Comparison of ENCODE assay signal across 15 cellular contexts in genomic region chr16:20643638-20644037, GRCh38. TPM values are rescaled to one million over a fixed set of nuclear protein-coding genes. Genes with fewer than 3 reads are reported as not detected.
DNase-seq lines count a peak whose midpoint lies in the region; ATAC-seq, FAIRE-seq and TF ChIP-seq lines count a peak whose summit lies in the region.
"Not testable (repeated sequence)": the region's sequence is repeated elsewhere in the genome, so short reads cannot be mapped to it uniquely, and the experiment has no call there.
"Had no signal": no experiment of that assay in that cellular context is flagged by ENCODE, and none has a peak within 500 bp of the region (broad histone marks: within the 10 kb centered on the region; RNA-seq: fewer than 3 reads in every experiment).

No MANE protein-coding gene starts in this region.

- not testable (repeated sequence) for H4K5ac ChIP-seq in IMR-90 (ENCODE audit: low read depth, low read length)

- TF ChIP-seq RAD21 in A549 (conservative IDR thresholded peaks at IDR 0.05 in 1 of 2, IDR thresholded peaks at IDR 0.05 in 1 of 2); IMR-90 (IDR thresholded peaks at IDR 0.05; ENCODE audit: low read length); K562 (CRISPR knock-in tag; conservative IDR thresholded peaks at IDR 0.05 in 1 of 2, IDR thresholded peaks at IDR 0.05 in 1 of 2); HepG2 (CRISPR knock-in tag; IDR thresholded peaks at IDR 0.05): not testable (repeated sequence)

- dilution Hi-C loops in IMR-90 (cut with HindIII; ENCODE audit: low sequenced_read_pairs, unreplicated experiment), result not testable (repeated sequence)

- CTCF ChIA-PET in A549 (lab: Yijun Ruan, JAX), result interaction anchor here (0.6 kb wide), 1 partner anchor 207 kb away, joined by 3 read pairs; no protein-coding TSS in a partner anchor
- CTCF ChIA-PET in IMR-90 (lab: Yijun Ruan, JAX); K562 (lab: Yijun Ruan, JAX; ENCODE audit: low intra/inter-chr PET ratio); HepG2 (lab: Yijun Ruan, JAX; ENCODE audit: low intra/inter-chr PET ratio, low total read pairs): not testable (repeated sequence)
- CTCF ChIA-PET in WTC11 (lab: Charles Lee), result interaction anchor here (0.7 kb wide), 1 partner anchor 736 kb away, joined by 3 read pairs; no protein-coding TSS in a partner anchor

- not testable (repeated sequence) for H2AFZ ChIP-seq in IMR-90 (replicated peaks; ENCODE audit: low read length, poor library complexity); Karpas-422 (ENCODE audit: low read length); K562 (ENCODE audit: low read depth, low read length); HepG2 (ENCODE audit: low read length)

- not testable (repeated sequence) for H3K4me3 ChIP-seq in A549; IMR-90 (ENCODE audit: insufficient read depth, low read depth, low read length); Karpas-422 (ENCODE audit: low read length); K562; HepG2 (replicated peaks in 1 of 3; ENCODE audit: insufficient read depth in 1 of 3, low read depth in 2 of 3, low read length in 3 of 3)

- H3K4ac ChIP-seq in IMR-90 (ENCODE audit: low read depth, low read length), result not testable (repeated sequence)

- H3K36me3 ChIP-seq in IMR-90 (ENCODE audit: control insufficient read depth, insufficient read depth, low read length); Karpas-422 (ENCODE audit: insufficient read depth, low read length); K562 (ENCODE audit: control insufficient read depth, insufficient read depth, low read length); HepG2 (replicated peaks in 1 of 2; ENCODE audit: control insufficient read depth in 1 of 2, insufficient read depth in 2 of 2, low read length in 2 of 2): not testable (repeated sequence)

- H3K27me3 Mint-ChIP-seq in WTC11 (ENCODE audit: low read depth), result not testable (repeated sequence)

- not testable (repeated sequence) for H3K4me3 Mint-ChIP-seq in WTC11

- H3K9ac ChIP-seq in IMR-90 (ENCODE audit: low read depth, low read length); Karpas-422 (ENCODE audit: low read length); K562 (ENCODE audit: insufficient read depth in 1 of 2, low read depth in 2 of 2, low read length in 2 of 2); HepG2 (ENCODE audit: insufficient read depth, low read depth, low read length): not testable (repeated sequence)

- not testable (repeated sequence) for H3K23ac ChIP-seq in IMR-90 (ENCODE audit: low read depth, low read length)

- not testable (repeated sequence) for H2AK5ac ChIP-seq in IMR-90 (ENCODE audit: low read depth, low read length)

- FAIRE-seq in A549 (lab: Jason Lieb, UNC); K562 (lab: Jason Lieb, UNC); HepG2 (lab: Jason Lieb, UNC): not testable (repeated sequence)

- peaks cover 21% of the 10 kb centered on the region for H3K9me3 Mint-ChIP-seq in WTC11

- H3K27ac Mint-ChIP-seq in WTC11, result not testable (repeated sequence)

- not testable (repeated sequence) for H2BK5ac ChIP-seq in IMR-90 (ENCODE audit: low read depth, low read length, poor library complexity, severe bottlenecking)

- H3K36me3 Mint-ChIP-seq in WTC11, result not testable (repeated sequence)

- not testable (repeated sequence) for DNase-seq in A549 (ENCODE audit: low read depth in 1 of 2, low spot score in 1 of 2); IMR-90; WTC11 (ENCODE audit: low spot score); K562 (ENCODE audit: extremely low read depth in 1 of 4, low spot score in 3 of 4); HepG2 (ENCODE audit: low spot score)
- DNase-seq in HT1080 (ENCODE audit: low read depth) (peak; percentile 7), Karpas-422 (peak; percentile 42), NAMALWA (ENCODE audit: low spot score) (peak; percentile 10)

- not testable (repeated sequence) for H3K79me2 ChIP-seq in Karpas-422 (ENCODE audit: low read length); K562 (ENCODE audit: control insufficient read depth, insufficient read depth, low read length); HepG2 (ENCODE audit: insufficient read depth, low read length)

- not testable (repeated sequence) for ATAC-seq in A549; IMR-90 (ENCODE audit: low read depth); WTC11; K562; HepG2

- H3K4me1 Mint-ChIP-seq in WTC11, result peaks cover 21% of the 10 kb centered on the region

- not testable (repeated sequence) for H3K4me2 ChIP-seq in A549; IMR-90 (ENCODE audit: low read depth, low read length); Karpas-422 (ENCODE audit: low read depth, low read length, poor library complexity, severe bottlenecking); K562 (ENCODE audit: insufficient read depth, low read length); HepG2 (ENCODE audit: low read depth, low read length)

- H3K27ac ChIP-seq in A549; IMR-90 (ENCODE audit: insufficient read depth, low read length); Karpas-422 (ENCODE audit: low read length); K562 (ENCODE audit: extremely low read depth, low read depth, low read length); HepG2 (ENCODE audit: extremely low read length, insufficient read depth, low read length): not testable (repeated sequence)

- H4K91ac ChIP-seq in IMR-90 (ENCODE audit: insufficient read depth, low read depth, low read length), result not testable (repeated sequence)

- H3K79me1 ChIP-seq in IMR-90 (ENCODE audit: low read depth in 1 of 2, low read length in 2 of 2), result not testable (repeated sequence)

- not testable (repeated sequence) for TF ChIP-seq CTCF in A549 (IDR thresholded peaks at IDR 0.05); IMR-90 (conservative IDR thresholded peaks at IDR 0.05; ENCODE audit: low read depth, low read length); WTC11 (IDR thresholded peaks at IDR 0.05); K562 (IDR thresholded peaks at IDR 0.05 in 2 of 3, conservative IDR thresholded peaks at IDR 0.05 in 1 of 3; ENCODE audit: insufficient read depth in 2 of 3, low read depth in 1 of 3, low read length in 3 of 3); HepG2 (CRISPR knock-in tag; IDR thresholded peaks at IDR 0.05)

- H3K4me1 ChIP-seq in A549; IMR-90 (ENCODE audit: control insufficient read depth, insufficient read depth, low read length); Karpas-422 (ENCODE audit: low read length); K562 (replicated peaks in 1 of 2; ENCODE audit: control insufficient read depth in 2 of 2, insufficient read depth in 2 of 2, low read length in 2 of 2): not testable (repeated sequence)
- peaks cover 27% of the 10 kb centered on the region for H3K4me1 ChIP-seq in HepG2 (ENCODE audit: insufficient read depth, low read length)

- in situ Hi-C loops in IMR-90 (cut with MboI; ENCODE audit: low sequenced_read_pairs); K562 (cut with MboI); HepG2 (cut with HindIII; ENCODE audit: extremely low pct_ligation_motif_present, low pct_unique_long_range_greater_than_20kb): not testable (repeated sequence)

- 62% methylated on average over 1 of the region's 1 CpG for WGBS in A549 (ENCODE audit: missing lambda C conversion rate)
- no CpG with 5 or more reads among the region's 1 CpG for WGBS in IMR-90 (ENCODE audit: extremely low coverage in 2 of 2, insufficient read length in 1 of 2), 2 experiments
- WGBS in K562 (ENCODE audit: insufficient coverage, low coverage, missing lambda C conversion rate), result 38% methylated on average over 1 of the region's 1 CpG
- WGBS in HepG2 (ENCODE audit: low lambda C conversion rate), result 100% methylated on average over 1 of the region's 1 CpG

- H3K14ac ChIP-seq in IMR-90 (replicated peaks; ENCODE audit: low read depth, low read length), result not testable (repeated sequence)

- H3K9me2 ChIP-seq in Karpas-422 (replicated peaks; ENCODE audit: insufficient read depth, low read length), result not testable (repeated sequence)

- H2BK20ac ChIP-seq in IMR-90 (ENCODE audit: low read depth, low read length), result not testable (repeated sequence)

- not testable (repeated sequence) for TF ChIP-seq POLR2A in A549 (IDR thresholded peaks at IDR 0.05; ENCODE audit: low read length); IMR-90 (IDR thresholded peaks at IDR 0.05; ENCODE audit: low read depth, low read length); K562 (conservative IDR thresholded peaks at IDR 0.05); HepG2 (IDR thresholded peaks at IDR 0.05; ENCODE audit: insufficient read depth in 1 of 2, low read depth in 2 of 2, low read length in 2 of 2)

- H3K18ac ChIP-seq in IMR-90 (ENCODE audit: low read depth, low read length), result not testable (repeated sequence)

- H4K20me1 ChIP-seq in IMR-90 (ENCODE audit: insufficient read depth, low read length); Karpas-422 (ENCODE audit: insufficient read depth, low read depth, low read length); K562 (replicated peaks; ENCODE audit: control insufficient read depth, insufficient read depth, low read length); HepG2 (ENCODE audit: insufficient read depth, low read length): not testable (repeated sequence)

- H3K27me3 ChIP-seq in IMR-90 (ENCODE audit: control insufficient read depth, insufficient read depth, low read length); Karpas-422 (ENCODE audit: low read length); HepG2 (ENCODE audit: control insufficient read depth in 1 of 2, insufficient read depth in 2 of 2, low read length in 2 of 2): not testable (repeated sequence)
- H3K27me3 ChIP-seq in K562 (ENCODE audit: control insufficient read depth in 2 of 2, insufficient read depth in 2 of 2, low read length in 2 of 2), result peaks cover 3 to 13% of the 10 kb centered on the region in 2 experiments; a peak in 4 of 5 replicates

- BruUV-seq in IMR-90 (replicated peaks; lab: Mats Ljungman, UMichigan); K562 (replicated peaks; lab: Mats Ljungman, UMichigan); HepG2 (replicated peaks; lab: Mats Ljungman, UMichigan): not testable (repeated sequence)

- not testable (repeated sequence) for H4K8ac ChIP-seq in IMR-90 (ENCODE audit: low read depth in 2 of 2, low read length in 2 of 2)

- not testable (repeated sequence) for H2AK9ac ChIP-seq in IMR-90 (replicated peaks; ENCODE audit: low read depth, low read length, poor library complexity)

- H3K9me3 ChIP-seq in A549; IMR-90 (ENCODE audit: control insufficient read depth, insufficient read depth, low read length); Karpas-422 (ENCODE audit: low read length); K562 (replicated peaks; ENCODE audit: control insufficient read depth, insufficient read depth, low read depth, low read length); HepG2 (ENCODE audit: low read length): not testable (repeated sequence)

- not testable (repeated sequence) for H3K9me1 ChIP-seq in IMR-90 (ENCODE audit: insufficient read depth, low read length); K562 (ENCODE audit: control insufficient read depth, insufficient read depth, low read length)

- intact Hi-C loops in IMR-90 (cut with micrococcal nuclease); K562 (cut with micrococcal nuclease); HepG2 (cut with micrococcal nuclease; ENCODE audit: unreplicated experiment): not testable (repeated sequence)

- H2BK120ac ChIP-seq in IMR-90 (ENCODE audit: low read depth, low read length), result not testable (repeated sequence)

- H3K56ac ChIP-seq in IMR-90 (ENCODE audit: extremely low read depth, insufficient read depth, low read length), result not testable (repeated sequence)

- not testable (repeated sequence) for H2BK15ac ChIP-seq in IMR-90 (ENCODE audit: low read depth, low read length)

- POLR2A ChIA-PET in A549 (lab: Yijun Ruan, JAX); IMR-90 (lab: Charles Lee; ENCODE audit: unreplicated experiment); WTC11 (lab: Charles Lee): not testable (repeated sequence)
- POLR2A ChIA-PET in K562 (lab: Yijun Ruan, JAX) (interaction anchor here (0.9 to 1.4 kb wide), 2 partner anchors 13 to 30 kb away, joined by 3 to 5 read pairs; no protein-coding TSS in a partner anchor), HepG2 (lab: Yijun Ruan, JAX) (interaction anchor here (1.2 kb wide), 1 partner anchor 32 kb away, joined by 3 read pairs; no protein-coding TSS in a partner anchor)

- not testable (repeated sequence) for TF ChIP-seq EP300 in A549 (IDR thresholded peaks at IDR 0.05); K562 (IDR thresholded peaks at IDR 0.05; ENCODE audit: low read length); HepG2 (IDR thresholded peaks at IDR 0.05; ENCODE audit: low read depth in 2 of 2, low read length in 2 of 2); HepG2 (CRISPR knock-in tag; IDR thresholded peaks at IDR 0.05; ENCODE audit: borderline replicate concordance)

RNA-seq across cellular contexts. Expression of gene ACSM1, which starts 53.8 kb away (rescaled TPM):
- not detected in 2 replicates for polyA plus RNA-seq in A549 (2011; rRNA removed)
- not detected in 2 replicates for polyA plus RNA-seq in A549 (2012; cell fraction: cytosol; rRNA removed)
- polyA plus RNA-seq in A549 (2012; cell fraction: nucleus; rRNA removed), result not detected in 2 replicates
- not detected in 3 replicates for polyA plus RNA-seq in A549 (2017; fragmentation: RNase III; extraction: RNeasy Plus Mini Kit Qiagen cat#74134 plus additional on column Dnase treatment)
- not detected in 2 replicates for polyA minus RNA-seq in A549 (2011; rRNA and poly(A)+ RNA removed)
- total RNA-seq in HT1080 (2014; rRNA removed; shearing (Covaris generic)), result not detected in 2 replicates
- not detected in 2 replicates for polyA plus RNA-seq in HT1080 (2015; cell fraction: cytosol; rRNA removed)
- polyA plus RNA-seq in HT1080 (2015; cell fraction: nucleus; rRNA removed), result not detected in 2 replicates
- total RNA-seq in IMR-90 (2012; rRNA removed), result not detected in 2 replicates
- polyA plus RNA-seq in IMR-90 (2012; rRNA removed), result not detected in 2 replicates
- not detected in 2 replicates for polyA plus RNA-seq in IMR-90 (2012; cell fraction: cytosol; rRNA removed)
- not detected in 2 replicates for polyA plus RNA-seq in IMR-90 (2012; cell fraction: nucleus; rRNA removed; ENCODE audit: low replicate concordance)
- not detected in 2 replicates for total RNA-seq in Karpas-422 (2014; rRNA removed; shearing (Covaris generic); ENCODE audit: low replicate concordance)
- total RNA-seq in WTC11 (2021), result 0.09 to 0.46 TPM (median 0.31 TPM) in 3 replicates
- total RNA-seq in K562 (2011; cell fraction: chromatin; rRNA removed; ENCODE audit: low replicate concordance), result 0.49 and 0.53 TPM in 2 replicates
- total RNA-seq in K562 (2011; cell fraction: nucleolus; rRNA removed), result 0.39 TPM in 1 of 2 replicates, not detected in the other
- total RNA-seq in K562 (2011; cell fraction: nucleoplasm; rRNA removed), result 0.22 and 0.38 TPM in 2 replicates
- total RNA-seq in K562 (2014; rRNA removed), result 0.09 and 0.37 TPM in 2 replicates
- total RNA-seq in K562 (2014; rRNA removed; fragmentation: Illumina TruSeq; extraction: Trizol), result 0.25 and 0.29 TPM in 2 replicates
- total RNA-seq in K562 (2015; rRNA removed; fragmentation: Illumina TruSeq; extraction: Trizol), result 0.18 TPM in 1 of 2 replicates, not detected in the other
- 0.20 and 0.24 TPM in 2 replicates for total RNA-seq in K562 (2021)
- 0.50 and 1.9 TPM in 2 replicates for polyA plus RNA-seq in K562 (2011; rRNA removed)
- 1.1 and 2.1 TPM in 2 replicates for polyA plus RNA-seq in K562 (2011; cell fraction: cytosol; rRNA removed)
- 0.68 and 1.9 TPM in 2 replicates for polyA plus RNA-seq in K562 (2011; cell fraction: nucleus; rRNA removed)
- polyA plus RNA-seq in K562 (2012), result 0.22 and 2.0 TPM in 2 replicates
- polyA plus RNA-seq in K562 (2014; fragmentation: Illumina TruSeq; extraction: Trizol), result 0.15 and 0.28 TPM in 2 replicates
- under 1 TPM; 0.08 to 0.23 TPM for polyA plus RNA-seq in K562 (2014; fragmentation: Nextera tagmentation; extraction: Ambion mirVana)
- polyA plus RNA-seq in K562 (2014; rRNA removed), result 0.11 and 0.16 TPM in 2 replicates
- 0.70 and 0.99 TPM in 2 replicates for polyA minus RNA-seq in K562 (2011; rRNA and poly(A)+ RNA removed)
- polyA minus RNA-seq in K562 (2011; cell fraction: cytosol; rRNA and poly(A)+ RNA removed), result not detected in 2 replicates
- 0.67 TPM in 1 of 2 replicates, not detected in the other for polyA minus RNA-seq in K562 (2011; cell fraction: nucleus; rRNA and poly(A)+ RNA removed)
- 0.71 and 1.1 TPM in 2 replicates for total RNA-seq in HepG2 (2016; rRNA removed; fragmentation: Illumina TruSeq; extraction: Trizol)
- total RNA-seq in HepG2 (2016; cell fraction: cytosol; rRNA removed; fragmentation: Illumina TruSeq; extraction: Trizol; ENCODE audit: low read depth), result 0.26 and 0.91 TPM in 2 replicates
- total RNA-seq in HepG2 (2016; cell fraction: insoluble cytoplasmic fraction; rRNA removed; fragmentation: Illumina TruSeq; extraction: Trizol), result 0.80 and 0.82 TPM in 2 replicates
- 0.69 and 0.80 TPM in 2 replicates for total RNA-seq in HepG2 (2016; cell fraction: membrane; rRNA removed; fragmentation: Illumina TruSeq; extraction: Trizol)
- 1.1 and 1.6 TPM in 2 replicates for total RNA-seq in HepG2 (2016; cell fraction: nucleus; rRNA removed; fragmentation: Illumina TruSeq; extraction: Trizol)
- polyA plus RNA-seq in HepG2 (2011; rRNA removed), result 0.73 and 0.77 TPM in 2 replicates
- 0.44 and 0.97 TPM in 2 replicates for polyA plus RNA-seq in HepG2 (2011; cell fraction: cytosol; rRNA removed)
- polyA plus RNA-seq in HepG2 (2011; cell fraction: nucleus; rRNA removed), result 0.40 and 1.1 TPM in 2 replicates
- 0.68 and 0.71 TPM in 2 replicates for polyA plus RNA-seq in HepG2 (2012)
- polyA plus RNA-seq in HepG2 (2016; cell fraction: cytosol; fragmentation: Illumina TruSeq; extraction: Trizol; ENCODE audit: low read depth), result 0.17 and 0.42 TPM in 2 replicates
- polyA plus RNA-seq in HepG2 (2016; cell fraction: insoluble cytoplasmic fraction; fragmentation: Illumina TruSeq; extraction: Trizol; ENCODE audit: low read depth), result 0.75 and 0.91 TPM in 2 replicates
- polyA plus RNA-seq in HepG2 (2016; cell fraction: membrane; fragmentation: Illumina TruSeq; extraction: Trizol; ENCODE audit: low read depth), result 0.35 and 0.45 TPM in 2 replicates
- 0.93 and 1.4 TPM in 2 replicates for polyA plus RNA-seq in HepG2 (2016; cell fraction: nucleus; fragmentation: Illumina TruSeq; extraction: Trizol; ENCODE audit: insufficient read depth, low read depth)
- 0.84 TPM in 1 of 2 replicates, not detected in the other for polyA minus RNA-seq in HepG2 (2011; rRNA and poly(A)+ RNA removed; ENCODE audit: low replicate concordance)
- 0.30 TPM in 1 of 2 replicates, not detected in the other for polyA minus RNA-seq in HepG2 (2011; cell fraction: cytosol; rRNA and poly(A)+ RNA removed)
- 0.77 and 0.87 TPM in 2 replicates for polyA minus RNA-seq in HepG2 (2011; cell fraction: nucleus; rRNA and poly(A)+ RNA removed)
- total RNA-seq: A172; A673; Caco-2; CD4-positive, CD25-positive, alpha-beta regulatory T cell; Daoy had no signal
- polyA plus RNA-seq: AG04450, BJ had no signal
